In the genomic region with DNA sequence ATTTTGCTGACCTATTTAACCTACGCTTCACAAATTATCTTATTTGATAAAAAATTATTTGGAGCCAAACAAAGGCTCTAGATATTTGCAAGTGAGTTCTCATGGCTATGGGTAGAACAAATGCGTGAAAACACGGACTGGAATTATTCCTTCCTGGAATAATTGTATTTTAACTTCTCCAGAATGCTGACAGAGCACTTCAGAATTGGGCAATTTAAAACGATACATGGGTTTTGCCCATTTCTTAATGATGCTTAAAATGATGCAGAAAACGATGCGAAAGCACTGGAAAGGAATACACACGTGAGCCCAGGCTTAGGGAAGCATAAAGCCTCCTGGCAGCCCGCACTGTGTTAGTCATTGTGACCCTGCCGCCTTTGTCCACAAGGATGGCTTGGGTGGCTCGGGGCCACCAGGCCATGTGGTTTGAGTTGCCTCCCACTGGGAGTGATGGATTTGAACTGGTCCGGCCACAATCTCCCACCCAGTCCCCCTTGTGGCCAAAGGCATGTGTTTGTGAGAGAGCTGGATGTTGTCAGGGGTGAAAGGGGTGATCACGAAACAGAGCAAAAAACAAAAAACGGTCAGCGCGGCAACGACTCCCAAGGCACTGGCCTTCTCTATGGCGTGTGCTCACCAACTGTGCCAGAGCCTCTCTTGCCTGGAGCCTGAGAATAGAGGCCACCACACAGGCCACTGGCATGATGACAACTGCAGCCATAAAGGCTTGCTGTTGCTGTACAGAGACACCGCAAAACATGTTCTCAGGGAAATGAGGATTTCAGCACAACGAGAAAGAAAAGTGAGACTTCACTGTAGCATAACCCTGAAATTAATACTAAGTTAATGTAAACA, we compare ENCODE assay signal across 14 cellular contexts.
DNase-seq lines count a peak whose midpoint lies in the region; ATAC-seq, FAIRE-seq and TF ChIP-seq lines count a peak whose summit lies in the region.
"Had no signal": no experiment of that assay in that cellular context is flagged by ENCODE, and none has a peak within 500 bp of the region (broad histone marks: within the 10 kb centered on the region; RNA-seq: fewer than 3 reads in every experiment).

No MANE protein-coding gene starts in this region.

- no peak overlapping the region for H3K23ac ChIP-seq in trophoblast cell (ENCODE audit: low read length)

- no peak overlapping the region for H3K14ac ChIP-seq in trophoblast cell (ENCODE audit: low read length)

- H3K27me3 ChIP-seq in K562 (ENCODE audit: control insufficient read depth in 2 of 2, insufficient read depth in 2 of 2, low read length in 2 of 2) (peaks cover 4 to 16% of the 10 kb centered on the region in 2 experiments; a peak in 3 of 5 replicates), subcutaneous abdominal adipose tissue (ENCODE audit: control insufficient read depth in 5 of 5, insufficient read depth in 4 of 5, low read length in 5 of 5) (no peaks in the 10 kb centered on the region), trophoblast cell (ENCODE audit: insufficient read depth, low read length) (no peaks in the 10 kb centered on the region)
- H3K27me3 ChIP-seq: BLaER1 treated with 17β-estradiol and CSF1 and Interleukin-3, amounts not matched to agents 10 nM and 100 nM had no signal

- no peak for TF ChIP-seq EP300 in K562 (IDR thresholded peaks at IDR 0.05; ENCODE audit: low read length)

- H3K27ac ChIP-seq in K562 (ENCODE audit: extremely low read depth, low read depth, low read length) (no peak overlapping the region), subcutaneous abdominal adipose tissue (ENCODE audit: low read depth, low read length) (peak overlapping the region; percentile 57), trophoblast cell (ENCODE audit: low read depth, low read length) (no peak overlapping the region)
- H3K27ac ChIP-seq: BLaER1 treated with 17β-estradiol and CSF1 and Interleukin-3, amounts not matched to agents 10 nM and 100 nM had no signal

- H3K9me1 ChIP-seq in K562 (ENCODE audit: control insufficient read depth, insufficient read depth, low read length) = no peaks in the 10 kb centered on the region

- H2AK5ac ChIP-seq in trophoblast cell (ENCODE audit: low read length) = no peak overlapping the region

- no peak for FAIRE-seq in K562 (lab: Jason Lieb, UNC)

- no peak overlapping the region for H2BK5ac ChIP-seq in trophoblast cell (ENCODE audit: low read depth, low read length, poor library complexity)

- H4K8ac ChIP-seq in trophoblast cell (ENCODE audit: low read depth, low read length) = no peak overlapping the region

- H3K9ac ChIP-seq in K562 (ENCODE audit: insufficient read depth in 1 of 2, low read depth in 2 of 2, low read length in 2 of 2) (no peak overlapping the region), subcutaneous abdominal adipose tissue (ENCODE audit: low read length in 5 of 5) (no peak overlapping the region), trophoblast cell (ENCODE audit: low read length) (no peak overlapping the region)
- H3K9ac ChIP-seq: BLaER1 treated with 17β-estradiol and CSF1 and Interleukin-3, amounts not matched to agents 10 nM and 100 nM had no signal

- H3K79me2 ChIP-seq in K562 (ENCODE audit: control insufficient read depth, insufficient read depth, low read length) = no peaks in the 10 kb centered on the region
- no peaks in the 10 kb centered on the region for H3K79me2 ChIP-seq in trophoblast cell (ENCODE audit: control insufficient read depth, insufficient read depth, low read length, poor library complexity)

- H2BK12ac ChIP-seq in trophoblast cell (ENCODE audit: low read length) = no peak overlapping the region

- H4K20me1 ChIP-seq in K562 (replicated peaks; ENCODE audit: control insufficient read depth, insufficient read depth, low read length) = no peaks in the 10 kb centered on the region
- H4K20me1 ChIP-seq: BLaER1 treated with 17β-estradiol and CSF1 and Interleukin-3, amounts not matched to agents 10 nM and 100 nM had no signal

- no peak overlapping the region for H2AFZ ChIP-seq in K562 (ENCODE audit: low read depth, low read length)
- H2AFZ ChIP-seq in trophoblast cell (ENCODE audit: insufficient read depth, low read length, poor library complexity) = no peak overlapping the region

- TF ChIP-seq RAD21 in K562 (CRISPR knock-in tag; conservative IDR thresholded peaks at IDR 0.05 in 1 of 2, IDR thresholded peaks at IDR 0.05 in 1 of 2) = no peak

- TF ChIP-seq POLR2A in K562 (conservative IDR thresholded peaks at IDR 0.05) = no peak

- no peak overlapping the region for H4K12ac ChIP-seq in trophoblast cell (ENCODE audit: low read depth, low read length)

- H2BK120ac ChIP-seq in trophoblast cell (ENCODE audit: insufficient read depth, low read length, poor library complexity) = no peak overlapping the region

- no TSS peak for BruUV-seq in K562 (replicated peaks; lab: Mats Ljungman, UMichigan)

- H3K9me3 ChIP-seq in K562 (replicated peaks; ENCODE audit: control insufficient read depth, insufficient read depth, low read depth, low read length) (no peaks in the 10 kb centered on the region), subcutaneous abdominal adipose tissue (ENCODE audit: control insufficient read depth in 5 of 5, low read length in 5 of 5) (no peaks in the 10 kb centered on the region), trophoblast cell (ENCODE audit: insufficient read depth, low read depth, low read length) (peaks cover 7% of the 10 kb centered on the region)
- H3K9me3 ChIP-seq: BLaER1 treated with 17β-estradiol and CSF1 and Interleukin-3, amounts not matched to agents 10 nM and 100 nM had no signal

- in situ Hi-C loops in K562 (cut with MboI) = no loop called here

- ATAC-seq in K562 (peak; percentile 75), HG02642 (IDR thresholded peaks at IDR 0.05; ENCODE audit: poor library complexity, unreplicated experiment) (no peak), HG03139 (IDR thresholded peaks at IDR 0.05; ENCODE audit: unreplicated experiment) (no peak)
- ATAC-seq: esophagus mucosa had no signal

- TF ChIP-seq CTCF in GM20000 (IDR thresholded peaks at IDR 0.05; ENCODE audit: extremely low read depth, missing control alignments) (peak; percentile 5), K562 (IDR thresholded peaks at IDR 0.05 in 2 of 3, conservative IDR thresholded peaks at IDR 0.05 in 1 of 3; ENCODE audit: insufficient read depth in 2 of 3, low read depth in 1 of 3, low read length in 3 of 3) (0 out of 6 replicates have a peak, but pooled peaks of 1 of the 3 experiments have one; percentile 21)

- no peaks in the 10 kb centered on the region for H3K36me3 ChIP-seq in K562 (ENCODE audit: control insufficient read depth, insufficient read depth, low read length)
- no peaks in the 10 kb centered on the region for H3K36me3 ChIP-seq in subcutaneous abdominal adipose tissue (ENCODE audit: control insufficient read depth in 5 of 5, insufficient read depth in 5 of 5, low read length in 5 of 5)
- no peaks in the 10 kb centered on the region for H3K36me3 ChIP-seq in trophoblast cell (ENCODE audit: control insufficient read depth in 1 of 2, insufficient read depth in 2 of 2, low read length in 2 of 2)
- H3K36me3 ChIP-seq: BLaER1 treated with 17β-estradiol and CSF1 and Interleukin-3, amounts not matched to agents 10 nM and 100 nM had no signal

- intact Hi-C loops in K562 (cut with micrococcal nuclease) = no loop called here

- DNase-seq in GM20000 (ENCODE audit: low spot score) (no peak), K562 (ENCODE audit: extremely low read depth in 1 of 4, low spot score in 3 of 4) (peak; percentile 16 to 25 (median 20)), iPS-NIHi11 (ENCODE audit: low spot score) (peak; percentile 23), trophoblast cell (no peak), NCI-H2196 treated with DMSO at 0.1 percent for 48 hours (lab: John Stamatoyannopoulos, UW; ENCODE audit: unreplicated experiment) (no peak)
- DNase-seq: immature natural killer cell, naive B cell, NCI-H1092, NCI-H524 treated with DMSO at 0.1 percent for 48 hours had no signal

- H3K4me2 ChIP-seq in K562 (ENCODE audit: insufficient read depth, low read length) (no peak overlapping the region), trophoblast cell (ENCODE audit: low read length) (no peak overlapping the region)
- H3K4me2 ChIP-seq: BLaER1 treated with 17β-estradiol and CSF1 and Interleukin-3, amounts not matched to agents 10 nM and 100 nM had no signal

- under 1% methylated on average over 19 of the region's 19 CpGs for WGBS in K562 (ENCODE audit: insufficient coverage, low coverage, missing lambda C conversion rate)
- WGBS in trophoblast cell (ENCODE audit: extremely low coverage, insufficient coverage, insufficient read length) = no CpG with 5 or more reads among the region's 19 CpGs

- H3K4me1 ChIP-seq in K562 (replicated peaks in 1 of 2; ENCODE audit: control insufficient read depth in 2 of 2, insufficient read depth in 2 of 2, low read length in 2 of 2) (no peaks in the 10 kb centered on the region), subcutaneous abdominal adipose tissue (ENCODE audit: control insufficient read depth in 5 of 5, insufficient read depth in 5 of 5, low read length in 5 of 5) (peaks cover 5 to 43% (median 38%) of the 10 kb centered on the region in 5 donors), trophoblast cell (ENCODE audit: control insufficient read depth in 1 of 2, insufficient read depth in 2 of 2, low read length in 2 of 2) (no peaks in the 10 kb centered on the region)
- H3K4me1 ChIP-seq: BLaER1 treated with 17β-estradiol and CSF1 and Interleukin-3, amounts not matched to agents 10 nM and 100 nM had no signal

- H3K79me1 ChIP-seq in trophoblast cell (ENCODE audit: low read length) = no peaks in the 10 kb centered on the region

- no peak overlapping the region for H4K91ac ChIP-seq in trophoblast cell (ENCODE audit: low read depth, low read length)

- POLR2A ChIA-PET in K562 (lab: Yijun Ruan, JAX) = no interaction called here

- no peak overlapping the region for H3K4me3 ChIP-seq in K562
- no peak overlapping the region for H3K4me3 ChIP-seq in subcutaneous abdominal adipose tissue (ENCODE audit: low read depth in 1 of 5, low read length in 5 of 5)
- H3K4me3 ChIP-seq in trophoblast cell (ENCODE audit: low read depth, low read length) = no peak overlapping the region
- H3K4me3 ChIP-seq: BLaER1 treated with 17β-estradiol and CSF1 and Interleukin-3, amounts not matched to agents 10 nM and 100 nM had no signal

- H3K18ac ChIP-seq in trophoblast cell (ENCODE audit: low read length) = no peak overlapping the region

- no peak overlapping the region for H3K4ac ChIP-seq in trophoblast cell (ENCODE audit: low read depth, low read length)

- CTCF ChIA-PET in K562 (lab: Yijun Ruan, JAX; ENCODE audit: low intra/inter-chr PET ratio) = no interaction called here

TF ChIP-seq in K562, 482 proteins besides CTCF, POLR2A, EP300 and RAD21 (continues in another document):
- TF ChIP-seq, protein P1, sequence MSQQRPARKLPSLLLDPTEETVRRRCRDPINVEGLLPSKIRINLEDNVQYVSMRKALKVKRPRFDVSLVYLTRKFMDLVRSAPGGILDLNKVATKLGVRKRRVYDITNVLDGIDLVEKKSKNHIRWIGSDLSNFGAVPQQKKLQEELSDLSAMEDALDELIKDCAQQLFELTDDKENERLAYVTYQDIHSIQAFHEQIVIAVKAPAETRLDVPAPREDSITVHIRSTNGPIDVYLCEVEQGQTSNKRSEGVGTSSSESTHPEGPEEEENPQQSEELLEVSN (IDR thresholded peaks at IDR 0.05; ENCODE audit: borderline replicate concordance in 1 of 2, extremely low read depth in 1 of 2, insufficient read depth in 1 of 2, insufficient read length in 1 of 2, low read depth in 1 of 2, low read length in 1 of 2, poor library complexity in 1 of 2, severe bottlenecking in 1 of 2) = peak in 1 of 2 experiments; percentile 32
- no peak for TF ChIP-seq MEF2D (tag; conservative IDR thresholded peaks at IDR 0.05; ENCODE audit: low read depth)

Comparison
In these comparisons a context has a peak if more than half of its experiments do, and no peak if none do; other contexts are left out.
1. DNase-seq: peak in K562 (4 of 4) and iPS-NIHi11 (single experiment); none in GM20000 (single experiment), trophoblast cell (0 of 2) and NCI-H2196 treated with DMSO at 0.1 percent for 48 hours (single experiment).